17 cellular contexts compared by ENCODE assay signal in genomic region chr12:17062296-17063061, GRCh38.
A peak's percentile ranks its signal among the peaks of the same experiment; 100 is the strongest.
DNase-seq lines count a peak whose midpoint lies in the region; ATAC-seq, FAIRE-seq and TF ChIP-seq lines count a peak whose summit lies in the region.
"Had no signal": no experiment of that assay in that cellular context is flagged by ENCODE, and none has a peak within 500 bp of the region (broad histone marks: within the 10 kb centered on the region; RNA-seq: fewer than 3 reads in every experiment).

No MANE protein-coding gene starts in this region.

- TF ChIP-seq POLR2A in erythroblast (IDR thresholded peaks at IDR 0.05; ENCODE audit: low read length) = no peak

- no peak overlapping the region for H3K4me3 ChIP-seq in bronchial epithelial cell (ENCODE audit: low read depth, low read length)
- H3K4me3 ChIP-seq: smooth muscle cell had no signal

- ATAC-seq in HG03045 (IDR thresholded peaks at IDR 0.05; ENCODE audit: unreplicated experiment) = no peak
- ATAC-seq: left lobe of liver; stimulated activated naive B cell treated with anti-CD40 and anti-IgM and Interleukin-4, amounts not matched to agents 10 μg/mL and 1 μg/mL and 100 μg/mL, for 72 hours had no signal

- DNase-seq in DMS153 (lab: John Stamatoyannopoulos, UW) = peak; percentile 57
- peak; percentile 49 for DNase-seq in MV-4-11 (lab: John Stamatoyannopoulos, UW)
- peak; percentile 63 for DNase-seq in NCI-H345 (lab: John Stamatoyannopoulos, UW)
- DNase-seq in bronchial epithelial cell (ENCODE audit: low read depth) = peak; percentile 89
- no peak for DNase-seq in NCI-H2196 treated with DMSO at 0.1 percent for 48 hours (lab: John Stamatoyannopoulos, UW; ENCODE audit: unreplicated experiment)
- no peak for DNase-seq in D721Med (ENCODE audit: insufficient read length, low spot score)
- no peak for DNase-seq in erythroblast (lab: John Stamatoyannopoulos, UW)
- DNase-seq: activated effector memory CD4-positive, alpha-beta T cell treated with Interleukin-2 at 50 U/mL for 16 hours; dermis blood vessel endothelial cell; EL; NCI-H2029 treated with DMSO at 0.1 percent for 48 hours; stimulated activated naive B cell treated with anti-CD40 and anti-IgM and Interleukin-4, amounts not matched to agents 10 μg/mL and 1 μg/mL and 100 μg/mL, for 72 hours had no signal

- FAIRE-seq in bronchial epithelial cell (lab: Jason Lieb, UNC) = no peak
- FAIRE-seq in D721Med (lab: Jason Lieb, UNC) = no peak
- FAIRE-seq: astrocyte, H1 had no signal

- no peaks in the 10 kb centered on the region for H3K27me3 ChIP-seq in bronchial epithelial cell (ENCODE audit: control insufficient read depth, insufficient read depth, low read length)

- no peaks in the 10 kb centered on the region for H3K36me3 ChIP-seq in bronchial epithelial cell (ENCODE audit: control insufficient read depth, insufficient read depth, low read length)

- TF ChIP-seq CTCF in bronchial epithelial cell (IDR thresholded peaks at IDR 0.05; ENCODE audit: insufficient read depth, low read length, severe bottlenecking) (no peak), D721Med (IDR thresholded peaks at IDR 0.05; ENCODE audit: insufficient read depth, missing control alignments) (no peak)

Comparison
In these comparisons a context has a peak if more than half of its experiments do, and no peak if none do; other contexts are left out.
1. DNase-seq: peak in DMS153 (single experiment), MV-4-11 (single experiment), NCI-H345 (single experiment) and bronchial epithelial cell (single experiment); none in NCI-H2196 treated with DMSO at 0.1 percent for 48 hours (single experiment), D721Med (single experiment) and erythroblast (0 of 2).